Comparison of ENCODE assay signal across 13 cellular contexts in genomic region chr1:214438530-214438929, GRCh38.
DNase-seq lines count a peak whose midpoint lies in the region; ATAC-seq and TF ChIP-seq lines count a peak whose summit lies in the region.
"Had no signal": no experiment of that assay in that cellular context is flagged by ENCODE, and none has a peak within 500 bp of the region (broad histone marks: within the 10 kb centered on the region; RNA-seq: fewer than 3 reads in every experiment).

No MANE protein-coding gene starts in this region.

- H2AFZ ChIP-seq in PC-9: no peak overlapping the region
- no peak overlapping the region for H2AFZ ChIP-seq in hepatocyte

- H3K4me3 ChIP-seq in PC-9 (no peak overlapping the region), hepatocyte (no peak overlapping the region), mucosa of descending colon (no peak overlapping the region)

- no peaks in the 10 kb centered on the region for H4K20me1 ChIP-seq in PC-9 (ENCODE audit: insufficient read depth)
- no peaks in the 10 kb centered on the region for H4K20me1 ChIP-seq in hepatocyte (ENCODE audit: insufficient read depth, poor library complexity, severe bottlenecking)

- 88% methylated on average over 2 of the region's 2 CpGs for WGBS in hepatocyte (ENCODE audit: low lambda C conversion rate, missing lambda C conversion rate)

- peaks cover 34% of the 10 kb centered on the region for H3K79me2 ChIP-seq in PC-9 (ENCODE audit: low read depth)
- peaks cover 32% of the 10 kb centered on the region for H3K79me2 ChIP-seq in hepatocyte

- DNase-seq in DMS 273 treated with DMSO at 0.1 percent for 48 hours (lab: John Stamatoyannopoulos, UW) (peak; percentile 26), PC-9 (no peak), hepatocyte (ENCODE audit: low spot score) (no peak), hippocampal formation (lab: John Stamatoyannopoulos, UW) (no peak), mucosa of descending colon (no peak)
- DNase-seq in stimulated activated CD4-positive, alpha-beta T cell treated with anti-CD3 and anti-CD28 coated beads, Interleukin-1b, Interleukin-23, amount 100 ng/mL, for 48 hours: no peak
- DNase-seq: activated B cell treated with CpG ODN at 0.5 μM for 24 hours, DMS79 treated with DMSO at 0.1 percent for 48 hours, kidney, NCI-H1048 had no signal

- H3K9me2 ChIP-seq in PC-9 (ENCODE audit: insufficient read depth): no peaks in the 10 kb centered on the region
- H3K9me2 ChIP-seq in hepatocyte (replicated peaks; ENCODE audit: insufficient read depth): no peaks in the 10 kb centered on the region

- no peaks in the 10 kb centered on the region for H3K27me3 ChIP-seq in PC-9 (ENCODE audit: insufficient read depth, low read depth)
- H3K27me3 ChIP-seq in hepatocyte: no peaks in the 10 kb centered on the region
- H3K27me3 ChIP-seq: ascending aorta had no signal

- peak overlapping the region; percentile 80 for H3K4me2 ChIP-seq in PC-9
- no peak overlapping the region for H3K4me2 ChIP-seq in hepatocyte

- ATAC-seq in GM21786 (IDR thresholded peaks at IDR 0.05; ENCODE audit: unreplicated experiment) (peak; percentile 37), mucosa of descending colon (no peak), GM19397 (IDR thresholded peaks at IDR 0.05; ENCODE audit: unreplicated experiment) (no peak)

- POLR2A ChIA-PET in PC-9 (lab: Charles Lee; ENCODE audit: unreplicated experiment): no interaction called here

- H3K9me3 ChIP-seq in PC-9 (ENCODE audit: insufficient read depth, low read depth): no peaks in the 10 kb centered on the region
- H3K9me3 ChIP-seq in hepatocyte (ENCODE audit: low read depth): no peaks in the 10 kb centered on the region
- no peaks in the 10 kb centered on the region for H3K9me3 ChIP-seq in mucosa of descending colon
- H3K9me3 ChIP-seq: ascending aorta had no signal

- intact Hi-C loops in PC-9 (cut with micrococcal nuclease; ENCODE audit: unreplicated experiment): loop anchor here (2.0 to 5.0 kb wide), 2 partner anchors 39 to 112 kb away; partner anchors contain the start of gene PTPN14
- intact Hi-C loops in mucosa of descending colon (cut with DNase I, micrococcal nuclease): no loop called here

- H3K27ac ChIP-seq in PC-9 (no peak overlapping the region), hepatocyte (peak overlapping the region; percentile 56)

- no TSS peak for BruUV-seq in PC-9 (replicated peaks; lab: Mats Ljungman, UMichigan)

- TF ChIP-seq CTCF in PC-9 (conservative IDR thresholded peaks at IDR 0.05) (no peak), hepatocyte (IDR thresholded peaks at IDR 0.05; ENCODE audit: poor library complexity) (no peak), mucosa of descending colon (IDR thresholded peaks at IDR 0.05) (no peak)

- H3K4me1 ChIP-seq in PC-9 (replicated peaks; ENCODE audit: insufficient read depth) (peaks cover 29% of the 10 kb centered on the region), hepatocyte (ENCODE audit: insufficient read depth) (peaks cover 28% of the 10 kb centered on the region), mucosa of descending colon (ENCODE audit: low read depth) (no peaks in the 10 kb centered on the region)
- H3K4me1 ChIP-seq: ascending aorta had no signal

- H3F3A ChIP-seq in PC-9 (ENCODE audit: insufficient read depth, low read depth): peaks cover 26% of the 10 kb centered on the region

- CTCF ChIA-PET in PC-9 (lab: Charles Lee): no interaction called here

- H3K36me3 ChIP-seq in PC-9 (ENCODE audit: low read depth) (no peaks in the 10 kb centered on the region), hepatocyte (replicated peaks; ENCODE audit: insufficient read depth, low read depth) (no peaks in the 10 kb centered on the region), mucosa of descending colon (ENCODE audit: low read depth) (no peaks in the 10 kb centered on the region)
- H3K36me3 ChIP-seq: ascending aorta had no signal
